In genomic region chr2:218238896-218239295, GRCh38 we compare ENCODE assay signal across 26 cellular contexts. TPM values are rescaled to one million over a fixed set of nuclear protein-coding genes. Genes with fewer than 3 reads are reported as not detected.
DNase-seq lines count a peak whose midpoint lies in the region; ATAC-seq and TF ChIP-seq lines count a peak whose summit lies in the region.
"Had no signal": no experiment of that assay in that cellular context is flagged by ENCODE, and none has a peak within 500 bp of the region (broad histone marks: within the 10 kb centered on the region; RNA-seq: fewer than 3 reads in every experiment).

No MANE protein-coding gene starts in this region.

- H3K79me2 ChIP-seq in OCI-LY7 (ENCODE audit: insufficient read depth, low read depth, low read length) = no peaks in the 10 kb centered on the region

- H3K4me1 Mint-ChIP-seq in activated T-cell treated with anti-CD3 and anti-CD28 coated beads, Interleukin-2, amount 50 U/mL, for 72 hours (ENCODE audit: low read depth) = peaks cover 12% of the 10 kb centered on the region
- peaks cover 11% of the 10 kb centered on the region for H3K4me1 Mint-ChIP-seq in stimulated activated effector memory CD8-positive, alpha-beta T cell treated with anti-CD3 and anti-CD28 coated beads, Interleukin-12 subunit alpha, Interleukin-12 subunit beta, amount 100 ng/mL, for 72 hours

- H3K36me3 ChIP-seq in OCI-LY7 (ENCODE audit: insufficient read depth, low read length) (peaks cover 98% of the 10 kb centered on the region), esophagus muscularis mucosa (peaks cover 62 to 97% (median 84%) of the 10 kb centered on the region in 4 donors)
- H3K36me3 ChIP-seq: ovary had no signal

- H3K27me3 ChIP-seq in esophagus muscularis mucosa = no peaks in the 10 kb centered on the region
- H3K27me3 ChIP-seq: cardiac muscle cell, ovary, suprapubic skin had no signal

- ATAC-seq in activated T-cell treated with anti-CD3 and anti-CD28 coated beads, Interleukin-2, amount 50 U/mL, for 72 hours (replicated peaks in 1 of 2) = no peak
- no peak for ATAC-seq in stimulated activated effector memory CD8-positive, alpha-beta T cell treated with anti-CD3 and anti-CD28 coated beads, Interleukin-12 subunit alpha, Interleukin-12 subunit beta, amount 100 ng/mL, for 72 hours
- no peak for ATAC-seq in GM18867 (IDR thresholded peaks at IDR 0.05; ENCODE audit: unreplicated experiment)
- ATAC-seq: A549 had no signal

- no peaks in the 10 kb centered on the region for H3K4me1 ChIP-seq in OCI-LY7 (ENCODE audit: insufficient read depth, low read length, poor library complexity, severe bottlenecking)
- peaks cover 0 to 7% (median 3%) of the 10 kb centered on the region in 4 donors for H3K4me1 ChIP-seq in esophagus muscularis mucosa

- 89% methylated on average over 1 of the region's 1 CpG for WGBS in esophagus muscularis mucosa

- no peak for DNase-seq in activated T-cell treated with anti-CD3 and anti-CD28 coated beads, Interleukin-2, amount 50 U/mL, for 72 hours
- DNase-seq in activated T-cell treated with anti-CD3 and anti-CD28 coated beads, Interleukin-2, amount 50 U/mL, for 1 hour = no peak
- DNase-seq in OCI-LY7 (ENCODE audit: low spot score) (no peak), fibroblast of villous mesenchyme (ENCODE audit: low read depth) (peak; percentile 93), esophagus muscularis mucosa (ENCODE audit: extremely low spot score) (no peak), cardiac septum (ENCODE audit: low spot score) (no peak)
- DNase-seq in stimulated activated effector memory CD8-positive, alpha-beta T cell treated with anti-CD3 and anti-CD28 coated beads, Interleukin-12 subunit alpha, Interleukin-12 subunit beta, amount 100 ng/mL, for 72 hours (ENCODE audit: low spot score in 2 of 2) = no peak
- DNase-seq: activated CD4-positive, alpha-beta T cell treated with anti-CD3 and anti-CD28 coated beads for 1 hour; CD4-positive, alpha-beta memory T cell; effector CD8-positive, alpha-beta T cell; EL; H7; head of caudate nucleus; NCI-H1048; NCI-H2107; NCI-H345; NCI-H69; ovary; SHP77 treated with DMSO at 0.1 percent for 48 hours; stimulated activated naive CD4-positive, alpha-beta T cell had no signal

- TF ChIP-seq EP300 in esophagus muscularis mucosa (IDR thresholded peaks at IDR 0.05) = no peak

- H3K4me3 ChIP-seq in OCI-LY7 (ENCODE audit: low read depth, low read length, poor library complexity, severe bottlenecking) (no peak overlapping the region), fibroblast of villous mesenchyme (ENCODE audit: low read depth, low read length) (no peak overlapping the region), esophagus muscularis mucosa (no peak overlapping the region)
- H3K4me3 ChIP-seq: A549, cardiac muscle cell, coronary artery, lung, ovary, suprapubic skin had no signal

- POLR2A ChIA-PET in OCI-LY7 (lab: Charles Lee) = interaction anchor here (0.6 to 0.7 kb wide), 2 partner anchors 12 to 82 kb away, joined by 3 to 5 read pairs; no protein-coding TSS in a partner anchor

- intact Hi-C loops in OCI-LY7 (cut with micrococcal nuclease; ENCODE audit: unreplicated experiment) (no loop called here), esophagus muscularis mucosa (cut with DNase I) (no loop called here), cardiac septum (cut with DNase I) (no loop called here)

- peak overlapping the region; percentile 40 for H3K27ac Mint-ChIP-seq in activated T-cell treated with anti-CD3 and anti-CD28 coated beads, Interleukin-2, amount 50 U/mL, for 72 hours
- peak overlapping the region; percentile 48 for H3K27ac Mint-ChIP-seq in stimulated activated effector memory CD8-positive, alpha-beta T cell treated with anti-CD3 and anti-CD28 coated beads, Interleukin-12 subunit alpha, Interleukin-12 subunit beta, amount 100 ng/mL, for 72 hours

- TF ChIP-seq CTCF in OCI-LY7 (conservative IDR thresholded peaks at IDR 0.05; ENCODE audit: low read length) = no peak
- no peak for TF ChIP-seq CTCF in fibroblast of villous mesenchyme (IDR thresholded peaks at IDR 0.05; ENCODE audit: insufficient read depth, low read depth, low read length)
- no peak for TF ChIP-seq CTCF in esophagus muscularis mucosa (IDR thresholded peaks at IDR 0.05)

- TSS peak; percentile 3 for BruUV-seq in OCI-LY7 (replicated peaks; lab: Mats Ljungman, UMichigan)

- no peak overlapping the region for H3K4me3 Mint-ChIP-seq in activated T-cell treated with anti-CD3 and anti-CD28 coated beads, Interleukin-2, amount 50 U/mL, for 72 hours
- no peak overlapping the region for H3K4me3 Mint-ChIP-seq in stimulated activated effector memory CD8-positive, alpha-beta T cell treated with anti-CD3 and anti-CD28 coated beads, Interleukin-12 subunit alpha, Interleukin-12 subunit beta, amount 100 ng/mL, for 72 hours
- H3K4me3 Mint-ChIP-seq: CD4-positive, alpha-beta memory T cell had no signal

- no peaks in the 10 kb centered on the region for H3K9me2 ChIP-seq in OCI-LY7 (ENCODE audit: insufficient read depth, low read length)

- no peaks in the 10 kb centered on the region for H3K9me3 ChIP-seq in OCI-LY7 (ENCODE audit: low read length)
- no peaks in the 10 kb centered on the region for H3K9me3 ChIP-seq in esophagus muscularis mucosa
- H3K9me3 ChIP-seq: A549, ovary, suprapubic skin had no signal

- no peak for TF ChIP-seq POLR2A in esophagus muscularis mucosa (IDR thresholded peaks at IDR 0.05; ENCODE audit: low read depth)

- no peaks in the 10 kb centered on the region for H3K9me3 Mint-ChIP-seq in activated T-cell treated with anti-CD3 and anti-CD28 coated beads, Interleukin-2, amount 50 U/mL, for 72 hours
- no peaks in the 10 kb centered on the region for H3K9me3 Mint-ChIP-seq in stimulated activated effector memory CD8-positive, alpha-beta T cell treated with anti-CD3 and anti-CD28 coated beads, Interleukin-12 subunit alpha, Interleukin-12 subunit beta, amount 100 ng/mL, for 72 hours
- H3K9me3 Mint-ChIP-seq: CD4-positive, alpha-beta memory T cell had no signal

- H2AFZ ChIP-seq in OCI-LY7 (ENCODE audit: low read length) = no peak overlapping the region

- peaks cover 12 to 49% of the 10 kb centered on the region in 2 donors for H3K36me3 Mint-ChIP-seq in activated T-cell treated with anti-CD3 and anti-CD28 coated beads, Interleukin-2, amount 50 U/mL, for 72 hours (ENCODE audit: insufficient read depth in 2 of 2)
- H3K36me3 Mint-ChIP-seq in stimulated activated effector memory CD8-positive, alpha-beta T cell treated with anti-CD3 and anti-CD28 coated beads, Interleukin-12 subunit alpha, Interleukin-12 subunit beta, amount 100 ng/mL, for 72 hours = peaks cover 100% of the 10 kb centered on the region

- no peak overlapping the region for H3K27ac ChIP-seq in OCI-LY7 (ENCODE audit: low read depth, low read length, poor library complexity, severe bottlenecking)
- no peak overlapping the region for H3K27ac ChIP-seq in esophagus muscularis mucosa (replicated peaks in 1 of 4)
- H3K27ac ChIP-seq: A549, cardiac muscle cell, coronary artery, suprapubic skin had no signal

- CTCF ChIA-PET in OCI-LY7 (lab: Charles Lee; ENCODE audit: unreplicated experiment) = no interaction called here

- H3K27me3 Mint-ChIP-seq in activated T-cell treated with anti-CD3 and anti-CD28 coated beads, Interleukin-2, amount 50 U/mL, for 72 hours (ENCODE audit: low read depth) = no peaks in the 10 kb centered on the region
- H3K27me3 Mint-ChIP-seq: CD4-positive, alpha-beta memory T cell had no signal

- no peak overlapping the region for H3K4me2 ChIP-seq in OCI-LY7 (ENCODE audit: low read length)
- H3K4me2 ChIP-seq: A549 had no signal

- H4K20me1 ChIP-seq in OCI-LY7 (ENCODE audit: insufficient read depth, low read length) = no peaks in the 10 kb centered on the region

RNA-seq across cellular contexts. Expression of gene ARPC2, which starts 21.9 kb away (rescaled TPM):
- 100 to 1,000 TPM; 517 to 533 TPM for total RNA-seq in activated T-cell treated with anti-CD3 and anti-CD28 coated beads, Interleukin-2, amount 50 U/mL, for 72 hours
- total RNA-seq in OCI-LY7 (2014; rRNA removed; shearing (Covaris generic)) = 257 and 264 TPM in 2 replicates
- 512 and 545 TPM in 2 replicates for total RNA-seq in OCI-LY7 (2022)
- total RNA-seq in fibroblast of villous mesenchyme = 482 and 483 TPM in 2 replicates
- 100 to 1,000 TPM; 257 to 300 (median 270) TPM for total RNA-seq in esophagus muscularis mucosa
- total RNA-seq in cardiac septum = 172 TPM

RNA-seq across cellular contexts. Expression of gene GPBAR1, which starts 21.9 kb away (rescaled TPM):
- total RNA-seq in activated T-cell treated with anti-CD3 and anti-CD28 coated beads, Interleukin-2, amount 50 U/mL, for 72 hours = 1 to 10 TPM in 1 of 2 donors, under 1 TPM in 1; 0.76 to 1.4 TPM
- 0.22 TPM in 1 of 2 replicates, not detected in the other for total RNA-seq in OCI-LY7 (2014; rRNA removed; shearing (Covaris generic))
- total RNA-seq in OCI-LY7 (2022) (0.40 and 0.44 TPM in 2 replicates), fibroblast of villous mesenchyme (under 0.01 TPM in 1 of 2 replicates, not detected in the other), esophagus muscularis mucosa (1 to 10 TPM in 3 of 4 donors, under 1 TPM in 1; 0.42 to 4.5 (median 3.9) TPM), cardiac septum (1.2 TPM)
- total RNA-seq: H7 had no signal

RNA-seq across cellular contexts. Expression of gene AAMP, which starts 31.0 kb away (rescaled TPM):
- total RNA-seq in activated T-cell treated with anti-CD3 and anti-CD28 coated beads, Interleukin-2, amount 50 U/mL, for 72 hours = 10 to 100 TPM; 51.7 to 63.0 TPM
- 97.0 and 136 TPM in 2 replicates for total RNA-seq in OCI-LY7 (2014; rRNA removed; shearing (Covaris generic))
- 59.7 and 68.7 TPM in 2 replicates for total RNA-seq in OCI-LY7 (2022)
- 104 and 110 TPM in 2 replicates for total RNA-seq in fibroblast of villous mesenchyme
- 100 to 1,000 TPM; 104 to 169 (median 144) TPM for total RNA-seq in esophagus muscularis mucosa
- 56.3 TPM for total RNA-seq in cardiac septum

RNA-seq across cellular contexts. Expression of gene PNKD, which starts 31.4 kb away (rescaled TPM):
- 10 to 100 TPM; 14.7 to 17.7 TPM for total RNA-seq in activated T-cell treated with anti-CD3 and anti-CD28 coated beads, Interleukin-2, amount 50 U/mL, for 72 hours
- total RNA-seq in OCI-LY7 (2014; rRNA removed; shearing (Covaris generic)) = 65.9 and 66.3 TPM in 2 replicates
- 62.2 and 74.5 TPM in 2 replicates for total RNA-seq in OCI-LY7 (2022)
- total RNA-seq in fibroblast of villous mesenchyme = 26.1 and 26.8 TPM in 2 replicates
- 10 to 100 TPM; 40.3 to 74.1 (median 56.5) TPM for total RNA-seq in esophagus muscularis mucosa
- total RNA-seq in cardiac septum = 72.6 TPM

RNA-seq across cellular contexts. Expression of gene TMBIM1, which starts 53.4 kb away (rescaled TPM):
- 10 to 100 TPM; 64.5 to 75.1 TPM for total RNA-seq in activated T-cell treated with anti-CD3 and anti-CD28 coated beads, Interleukin-2, amount 50 U/mL, for 72 hours
- total RNA-seq in OCI-LY7 (2014; rRNA removed; shearing (Covaris generic)) = 18.9 and 30.3 TPM in 2 replicates
- total RNA-seq in OCI-LY7 (2022) (26.9 and 27.6 TPM in 2 replicates), fibroblast of villous mesenchyme (123 and 136 TPM in 2 replicates), esophagus muscularis mucosa (100 to 1,000 TPM; 131 to 238 (median 197) TPM), cardiac septum (143 TPM)
